In the genomic region with DNA sequence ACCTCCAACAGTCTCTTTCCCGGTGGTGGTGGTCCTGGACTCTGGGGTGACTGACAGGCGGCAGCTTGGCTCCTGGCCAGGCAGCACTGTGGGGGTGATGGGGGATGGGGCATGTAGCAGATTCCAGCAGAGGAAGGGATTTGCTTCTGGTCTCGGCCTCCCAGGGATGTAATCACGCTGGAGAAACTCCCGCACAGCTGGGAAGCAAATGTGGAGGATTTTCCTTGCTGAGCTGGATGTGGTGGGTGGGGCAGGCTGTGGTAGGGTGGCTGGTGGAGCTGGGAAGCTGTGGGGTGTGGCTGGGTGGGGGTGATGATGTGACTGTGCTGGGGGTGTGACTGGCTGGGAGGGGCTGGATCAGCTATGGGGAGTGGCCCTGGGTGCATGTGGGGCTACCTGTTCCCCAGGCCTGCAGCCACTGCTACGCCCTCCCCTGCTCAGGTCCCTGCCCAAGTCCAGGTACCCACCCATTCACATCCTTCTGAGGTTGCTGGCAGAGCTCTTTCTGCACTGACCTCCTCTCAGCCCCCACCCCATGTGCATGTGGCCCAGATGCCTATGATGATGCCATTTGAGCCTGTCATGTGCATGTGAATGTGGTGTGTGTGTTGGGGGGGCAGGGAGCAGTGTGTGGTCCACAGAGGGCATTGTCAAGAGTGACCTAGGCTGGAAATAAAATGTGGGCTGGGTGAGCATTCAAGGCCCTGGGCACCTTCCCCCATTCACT, we compare ENCODE assay signal across 8 cellular contexts. TPM values are rescaled to one million over a fixed set of nuclear protein-coding genes. Genes with fewer than 3 reads are reported as not detected.
DNase-seq lines count a peak whose midpoint lies in the region; TF ChIP-seq lines count a peak whose summit lies in the region.

No MANE protein-coding gene starts in this region.

- peak overlapping the region; percentile 65 for H3K27ac Mint-ChIP-seq in HFFc6
- peak overlapping the region; percentile 64 to 95 (median 90) for H3K27ac Mint-ChIP-seq in brain

- peaks cover 3% of the 10 kb centered on the region; the same call in 1 of the 2 replicates for H3K27me3 Mint-ChIP-seq in HFFc6 (ENCODE audit: insufficient read depth)
- H3K27me3 Mint-ChIP-seq in brain, result peaks cover 3% of the 10 kb centered on the region

- H3K4me3 ChIP-seq in spleen, result no peak overlapping the region

- intact Hi-C loops in spleen (cut with DNase I; ENCODE audit: low total_unique reads), result loop anchor here (10.0 kb wide), 1 partner anchor 47 kb away; no protein-coding TSS in a partner anchor

- peak overlapping the region; percentile 14 for H3K4me3 Mint-ChIP-seq in HFFc6
- H3K4me3 Mint-ChIP-seq in brain, result peak overlapping the region in 4 of 5 experiments; percentile 39 to 68 (median 40)

- H3K4me1 Mint-ChIP-seq in HFFc6 (ENCODE audit: low read depth) (peaks cover 80% of the 10 kb centered on the region), brain (peaks cover 98% of the 10 kb centered on the region)

- TF ChIP-seq POLR2A in spleen (IDR thresholded peaks at IDR 0.05), result no peak

- no peaks in the 10 kb centered on the region for H3K27me3 ChIP-seq in spleen (replicated peaks in 1 of 7)

- H3K4me1 ChIP-seq in spleen, result peaks cover 32 to 100% (median 87%) of the 10 kb centered on the region in 6 donors

- H3K9me3 Mint-ChIP-seq in HFFc6 (no peaks in the 10 kb centered on the region), brain (no peaks in the 10 kb centered on the region)

- WGBS in spleen, 5 donors, result 56 to 81% (median 64%) methylated on average over 5 to 6 of the region's 6 CpGs

- H3K36me3 Mint-ChIP-seq in HFFc6 (ENCODE audit: low read depth) (no peaks in the 10 kb centered on the region; the same call in 1 of the 2 replicates), brain (no peaks in the 10 kb centered on the region)

- TF ChIP-seq CTCF in HFFc6 (IDR thresholded peaks at IDR 0.05), result no peak
- TF ChIP-seq CTCF in brain (conservative IDR thresholded peaks at IDR 0.05), result no peak
- no peak for TF ChIP-seq CTCF in spleen (IDR thresholded peaks at IDR 0.05 in 8 of 11, conservative IDR thresholded peaks at IDR 0.05 in 3 of 11)

- peaks cover 0 to 15% (median 0%) of the 10 kb centered on the region in 6 donors for H3K36me3 ChIP-seq in spleen

- H3K27ac ChIP-seq in spleen, result peak overlapping the region; percentile 3 to 81 (median 74)

- H3K9me3 ChIP-seq in spleen, result no peaks in the 10 kb centered on the region

- DNase-seq in HFFc6 (peak; percentile 48), iPS-NIHi7 (ENCODE audit: extremely low spot score) (peak; percentile 62), spleen (no peak), SIG-M5 treated with dmso at 0.1 percent for 504 hours (lab: John Stamatoyannopoulos, UW; ENCODE audit: unreplicated experiment) (no peak), COR-L47 (lab: John Stamatoyannopoulos, UW) (no peak), GOT3 (lab: John Stamatoyannopoulos, UW) (no peak)
- no peak for DNase-seq in activated CD8-positive, alpha-beta memory T cell treated with anti-CD3 and anti-CD28 coated beads for 24 hours

RNA-seq across cellular contexts. Expression of gene NDST1, which starts 3.9 kb away (rescaled TPM):
- total RNA-seq in HFFc6 (2021; fragmentation: NEBNext Ultra II Directional; extraction: Animal tissue kit (Norgen Biotek cat#: 25700)), result 100 to 1,000 TPM; 126 to 199 (median 147) TPM
- 40.0 TPM for polyA plus RNA-seq in brain (ENCODE audit: insufficient read depth, low read depth, low replicate concordance)
- total RNA-seq in spleen, result 100 to 1,000 TPM; 123 to 360 (median 261) TPM
- 10 to 100 TPM in 1 of 3 donors, 1 to 10 TPM in 2; 6.1 to 45.7 (median 6.8) TPM for polyA plus RNA-seq in spleen

Comparison
In these comparisons a context has a peak if more than half of its experiments do, and no peak if none do; other contexts are left out.
1. DNase-seq: peak in HFFc6 (single experiment) and iPS-NIHi7 (single experiment); none in spleen (single experiment), SIG-M5 treated with dmso at 0.1 percent for 504 hours (single experiment), COR-L47 (single experiment), GOT3 (single experiment) and activated CD8-positive, alpha-beta memory T cell treated with anti-CD3 and anti-CD28 coated beads for 24 hours (single experiment).